ENCODE assay signal across 8 cellular contexts in genomic region chr14:54175298-54175942, GRCh38.
DNase-seq lines count a peak whose midpoint lies in the region; ATAC-seq, FAIRE-seq and TF ChIP-seq lines count a peak whose summit lies in the region.

No MANE protein-coding gene starts in this region.

- peaks cover 1% of the 10 kb centered on the region; the same call in 1 of the 2 replicates for H3K27me3 Mint-ChIP-seq in HFFc6 (ENCODE audit: insufficient read depth)

- H3K4me3 ChIP-seq in foreskin fibroblast (ENCODE audit: low read depth in 1 of 2, low read length in 2 of 2) = no peak overlapping the region

- no peaks in the 10 kb centered on the region for H3K9me3 Mint-ChIP-seq in HFFc6

- DNase-seq in D341Med (ENCODE audit: low spot score) = peak; percentile 59
- peak; percentile 75 for DNase-seq in HFFc6
- peak; percentile 35 for DNase-seq in NCI-H524 treated with DMSO at 0.1 percent for 48 hours (lab: John Stamatoyannopoulos, UW)
- peak; percentile 28 for DNase-seq in activated CD8-positive, alpha-beta memory T cell treated with anti-CD3 and anti-CD28 coated beads, Interleukin-2, amount 50 U/mL, for 4 hours
- DNase-seq in foreskin fibroblast = peak; percentile 60 to 88
- DNase-seq in nucleus accumbens (lab: John Stamatoyannopoulos, UW) = peak in 41 of 56 donors; percentile 0 to 75 (median 18)
- peak; percentile 84 for DNase-seq in urothelium cell line (ENCODE audit: low spot score)

- peak; percentile 97 for FAIRE-seq in urothelium cell line (lab: Jason Lieb, UNC)

- no peaks in the 10 kb centered on the region for H3K36me3 Mint-ChIP-seq in HFFc6 (ENCODE audit: low read depth)

- TF ChIP-seq CTCF in HFFc6 (IDR thresholded peaks at IDR 0.05) = peak; percentile 96
- TF ChIP-seq CTCF in foreskin fibroblast (IDR thresholded peaks at IDR 0.05; ENCODE audit: low read depth, low read length) = peak; percentile 59

- peaks cover 29% of the 10 kb centered on the region for H3K4me1 Mint-ChIP-seq in HFFc6 (ENCODE audit: low read depth)

- no peak overlapping the region for H3K27ac Mint-ChIP-seq in HFFc6

- no peak overlapping the region for H3K4me3 Mint-ChIP-seq in HFFc6

- no peak for ATAC-seq in GM21825 (IDR thresholded peaks at IDR 0.05; ENCODE audit: unreplicated experiment)

Comparison
In these comparisons a context has a peak if more than half of its experiments do, and no peak if none do; other contexts are left out.
1. DNase-seq: peak in every context shown above with its lines; median percentile 84 in urothelium cell line; 75 in HFFc6; 74 in foreskin fibroblast; 59 in D341Med; 35 in NCI-H524 treated with DMSO at 0.1 percent for 48 hours; 28 in activated CD8-positive, alpha-beta memory T cell treated with anti-CD3 and anti-CD28 coated beads, Interleukin-2, amount 50 U/mL, for 4 hours; 18 in nucleus accumbens.